ENCODE assay signal across 7 cellular contexts in the genomic region with DNA sequence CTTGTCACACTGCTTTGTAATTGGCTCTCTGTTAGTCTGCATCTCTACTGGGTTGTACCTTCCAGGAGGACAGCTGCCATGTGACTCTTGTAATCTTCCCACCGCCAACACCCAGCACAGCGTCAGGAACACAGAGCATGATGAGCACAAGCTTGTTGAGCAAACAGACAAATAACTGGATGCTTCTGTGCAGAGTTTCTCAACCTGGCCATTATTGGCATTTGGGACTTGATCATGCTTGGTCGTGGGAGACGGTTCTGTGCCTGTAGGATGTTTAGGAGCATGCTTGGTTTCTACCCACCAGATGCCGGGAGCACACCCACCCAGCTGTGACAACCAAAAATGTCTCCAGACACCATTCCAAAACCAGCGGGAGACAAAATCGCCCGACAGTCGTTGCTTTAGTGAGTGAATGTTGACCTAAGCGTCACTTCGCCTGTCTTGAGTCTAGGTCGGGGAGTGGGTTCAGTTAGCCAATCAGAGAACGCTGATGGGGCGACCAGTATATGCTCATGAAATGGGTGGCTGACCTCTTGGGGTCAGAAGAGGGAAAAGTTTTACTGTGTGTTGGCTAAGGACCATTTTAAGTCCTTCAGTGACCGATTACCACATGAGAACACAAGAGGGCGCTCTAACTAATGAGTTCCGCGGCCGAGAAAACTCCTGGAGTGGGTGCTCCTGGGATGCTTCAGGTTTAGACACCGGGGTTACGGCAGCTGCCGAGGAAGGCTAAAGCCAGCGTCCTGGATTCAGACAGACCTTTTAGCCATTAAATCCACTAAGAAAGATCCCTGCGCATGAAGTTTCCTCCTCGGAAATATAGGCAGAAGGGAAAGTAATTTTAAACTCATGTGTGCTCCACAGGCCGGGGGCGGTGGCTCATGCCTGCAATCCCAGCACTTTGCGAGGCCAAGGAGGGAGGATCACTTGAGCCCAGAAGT. TPM values are rescaled to one million over a fixed set of nuclear protein-coding genes. Genes with fewer than 3 reads are reported as not detected.
DNase-seq lines count a peak whose midpoint lies in the region; ATAC-seq and TF ChIP-seq lines count a peak whose summit lies in the region.

No MANE protein-coding gene starts in this region.

- DNase-seq in NCI-H187 (lab: John Stamatoyannopoulos, UW) (peak; percentile 53 to 75), ascending aorta (ENCODE audit: low spot score in 2 of 2) (peak in 1 of 2 donors; percentile 80), hypothalamus (lab: John Stamatoyannopoulos, UW) (peak in 28 of 51 donors; percentile 7 to 63 (median 30))

- no peak overlapping the region for H3K9ac ChIP-seq in skeletal muscle satellite cell (ENCODE audit: low read depth, low read length)

- peaks cover 0 to 6% of the 10 kb centered on the region in 2 donors for H3K4me1 ChIP-seq in ascending aorta
- H3K4me1 ChIP-seq in skeletal muscle satellite cell (ENCODE audit: control insufficient read depth, insufficient read depth, low read length) = peaks cover 4% of the 10 kb centered on the region

- peak overlapping the region; percentile 25 for H3K4me3 Mint-ChIP-seq in T-helper 1 cell treated with Interleukin-12 subunit alpha and Interleukin-12 subunit beta and Interleukin-4 antibody, amounts not matched to agents 30 μg/mL and 1 μg/mL, for 36 hours

- H3K4me1 Mint-ChIP-seq in T-helper 1 cell treated with Interleukin-12 subunit alpha and Interleukin-12 subunit beta and Interleukin-4 antibody, amounts not matched to agents 30 μg/mL and 1 μg/mL, for 36 hours (ENCODE audit: low read depth) = peaks cover 2% of the 10 kb centered on the region

- no peak overlapping the region for H3K27ac Mint-ChIP-seq in T-helper 1 cell treated with Interleukin-12 subunit alpha and Interleukin-12 subunit beta and Interleukin-4 antibody, amounts not matched to agents 30 μg/mL and 1 μg/mL, for 36 hours

- peaks cover 19% of the 10 kb centered on the region for H3K27me3 Mint-ChIP-seq in T-helper 1 cell treated with Interleukin-12 subunit alpha and Interleukin-12 subunit beta and Interleukin-4 antibody, amounts not matched to agents 30 μg/mL and 1 μg/mL, for 36 hours (ENCODE audit: low read depth)

- no peak for ATAC-seq in GM21367 (IDR thresholded peaks at IDR 0.05; ENCODE audit: unreplicated experiment)

- H3K36me3 Mint-ChIP-seq in T-helper 1 cell treated with Interleukin-12 subunit alpha and Interleukin-12 subunit beta and Interleukin-4 antibody, amounts not matched to agents 30 μg/mL and 1 μg/mL, for 36 hours (ENCODE audit: low read depth) = no peaks in the 10 kb centered on the region

- H3K36me3 ChIP-seq in ascending aorta (no peaks in the 10 kb centered on the region), skeletal muscle satellite cell (ENCODE audit: insufficient read depth, low read length) (no peaks in the 10 kb centered on the region)

- H3K27ac ChIP-seq in ascending aorta = no peak overlapping the region

- H3K9me3 Mint-ChIP-seq in T-helper 1 cell treated with Interleukin-12 subunit alpha and Interleukin-12 subunit beta and Interleukin-4 antibody, amounts not matched to agents 30 μg/mL and 1 μg/mL, for 36 hours = no peaks in the 10 kb centered on the region

- intact Hi-C loops in ascending aorta (cut with DNase I) = loop anchor here (1.0 to 10.0 kb wide), 2 partner anchors 97 to 174 kb away; a partner anchor contains a TSS

- no peaks in the 10 kb centered on the region for H3K27me3 ChIP-seq in ascending aorta
- peaks cover 19% of the 10 kb centered on the region for H3K27me3 ChIP-seq in skeletal muscle satellite cell (ENCODE audit: control insufficient read depth, insufficient read depth, low read length)

- H3K4me3 ChIP-seq in GM12875 (ENCODE audit: low read depth, low read length) (no peak overlapping the region), ascending aorta (peak overlapping the region in 1 of 2 donors; percentile 24), skeletal muscle satellite cell (ENCODE audit: low read length) (no peak overlapping the region)

- H3K4me2 ChIP-seq in skeletal muscle satellite cell (ENCODE audit: low read length) = peak overlapping the region; percentile 58

- peak; percentile 63 for TF ChIP-seq CTCF in GM12875 (IDR thresholded peaks at IDR 0.05; ENCODE audit: borderline replicate concordance, insufficient read depth, low read depth, low read length)
- TF ChIP-seq CTCF in ascending aorta (IDR thresholded peaks at IDR 0.05) = peak; percentile 67 to 74 (median 72)

- no peaks in the 10 kb centered on the region for H3K9me3 ChIP-seq in ascending aorta
- H3K9me3 ChIP-seq in skeletal muscle satellite cell (replicated peaks; ENCODE audit: low read length) = no peaks in the 10 kb centered on the region

RNA-seq across cellular contexts. Expression of a gene that starts 57.8 kb away (rescaled TPM):
- total RNA-seq in ascending aorta = 94.6 TPM
- 18.3 and 19.3 TPM in 2 replicates for total RNA-seq in skeletal muscle satellite cell (2012; rRNA removed)
